ENCODE assay signal across 26 cellular contexts in the genomic region with DNA sequence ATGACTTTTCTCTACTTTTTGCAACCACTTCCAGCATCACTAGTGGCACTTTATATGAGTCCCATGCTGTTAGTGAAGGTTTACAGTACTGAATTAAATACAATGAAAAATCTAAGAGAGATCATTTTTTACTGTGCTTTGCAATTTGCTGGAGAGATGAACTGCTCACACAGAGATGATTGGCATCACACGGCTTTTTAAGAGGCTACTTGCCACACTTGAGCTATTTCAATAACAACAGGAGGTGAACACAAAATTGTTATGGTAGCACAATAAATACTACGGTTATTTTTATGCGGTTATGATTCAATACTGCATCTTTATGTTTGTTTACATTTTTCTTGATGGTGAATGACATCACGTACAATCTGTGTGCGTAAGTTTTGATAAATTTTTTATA.
"Had no signal": no experiment of that assay in that cellular context is flagged by ENCODE, and none has a peak within 500 bp of the region (broad histone marks: within the 10 kb centered on the region; RNA-seq: fewer than 3 reads in every experiment).

No MANE protein-coding gene starts in this region.

- DNase-seq: activated B cell treated with CpG ODN at 0.5 μM for 24 hours; activated CD4-positive, alpha-beta memory T cell treated with anti-CD3 and anti-CD28 coated beads for 36 hours; activated CD4-positive, alpha-beta T cell treated with anti-CD3 and anti-CD28 coated beads for 4 hours; activated CD4-positive, alpha-beta T cell treated with anti-CD3 and anti-CD28 coated beads, Interleukin-2, amount 10 ng/mL, durations not matched to agents 24 days and 14 days; activated CD4-positive, alpha-beta T cell treated with anti-CD3 and anti-CD28 coated beads, Interleukin-2, amount 50 U/mL, for 1 hour; activated CD4-positive, alpha-beta T cell treated with anti-CD3 and anti-CD28 coated beads, Interleukin-2, amount 50 U/mL, for 4 hours; activated CD4-positive, CD25-positive, alpha-beta regulatory T cell treated with anti-CD3 and anti-CD28 coated beads, Interleukin-2, amount 50 U/mL, for 72 hours; activated CD8-positive, alpha-beta memory T cell treated with anti-CD3 and anti-CD28 coated beads, Interleukin-2, amount 50 U/mL, for 4 hours; activated CD8-positive, alpha-beta T cell treated with anti-CD3 and anti-CD28 coated beads for 36 hours; activated effector memory CD4-positive, alpha-beta T cell treated with anti-CD3 and anti-CD28 coated beads, Interleukin-2, amount 50 U/mL, for 16 hours; activated gamma-delta T cell treated with Interleukin-2 at 50 U/mL for 16 hours; activated naive CD4-positive, alpha-beta T cell; activated naive CD4-positive, alpha-beta T cell treated with anti-CD3 and anti-CD28 coated beads for 36 hours; activated naive CD4-positive, alpha-beta T cell treated with anti-CD3 and anti-CD28 coated beads, Interleukin-2, amount 50 U/mL, for 16 hours; activated naive CD8-positive, alpha-beta T cell treated with anti-CD3 and anti-CD28 coated beads for 36 hours; activated T-cell treated with anti-CD3 and anti-CD28 coated beads for 4 hours; activated T-cell treated with anti-CD3 and anti-CD28 coated beads, Interleukin-2, amount 50 U/mL, for 1 hour; activated T-cell treated with anti-CD3 and anti-CD28 coated beads, Interleukin-2, amount 50 U/mL, for 4 hours; activated T-cell treated with anti-CD3 and anti-CD28 coated beads, Interleukin-2, amount 50 U/mL, for 72 hours; adrenal gland; amniotic stem cell; anterior cingulate cortex; caudate nucleus; cerebellar nuclear complex; T-helper 2 cell; T-helper 9 cell had no signal
